Comparison of ENCODE assay signal across 16 cellular contexts in genomic region chr16:10590342-10590741, GRCh38. TPM values are rescaled to one million over a fixed set of nuclear protein-coding genes. Genes with fewer than 3 reads are reported as not detected.
"Had no signal": no experiment of that assay in that cellular context is flagged by ENCODE, and none has a peak within 500 bp of the region (broad histone marks: within the 10 kb centered on the region; RNA-seq: fewer than 3 reads in every experiment).

No MANE protein-coding gene starts in this region.

- H3K36me3 ChIP-seq: neutrophil, pancreas, right atrium auricular region, tibial artery had no signal

- ATAC-seq: natural killer cell; pancreas; sciatic nerve; stimulated activated effector memory CD8-positive, alpha-beta T cell treated with anti-CD3 and anti-CD28 coated beads, Interleukin-12 subunit alpha, Interleukin-12 subunit beta, amount 100 ng/mL, for 72 hours; stimulated activated naive CD8-positive, alpha-beta T cell treated with anti-CD3 and anti-CD28 coated beads, Interleukin-15, Interleukin-2, amounts not matched to agents 100 U/mL and 50 U/mL, for 24 hours had no signal

- H3K9me3 Mint-ChIP-seq: natural killer cell; stimulated activated effector memory CD8-positive, alpha-beta T cell treated with anti-CD3 and anti-CD28 coated beads, Interleukin-12 subunit alpha, Interleukin-12 subunit beta, amount 100 ng/mL, for 72 hours; type B pancreatic cell had no signal

- H3K36me3 Mint-ChIP-seq: natural killer cell; stimulated activated effector memory CD8-positive, alpha-beta T cell treated with anti-CD3 and anti-CD28 coated beads, Interleukin-12 subunit alpha, Interleukin-12 subunit beta, amount 100 ng/mL, for 72 hours; type B pancreatic cell had no signal

- H3K9me3 ChIP-seq: neutrophil, pancreas, right atrium auricular region, testis, tibial artery had no signal

- H3K27ac ChIP-seq: dorsolateral prefrontal cortex, neutrophil, pancreas, right atrium auricular region, testis, tibial artery had no signal

- H3K4me3 Mint-ChIP-seq: natural killer cell; stimulated activated effector memory CD8-positive, alpha-beta T cell treated with anti-CD3 and anti-CD28 coated beads, Interleukin-12 subunit alpha, Interleukin-12 subunit beta, amount 100 ng/mL, for 72 hours; type B pancreatic cell had no signal

- H3K27ac Mint-ChIP-seq: natural killer cell; stimulated activated effector memory CD8-positive, alpha-beta T cell treated with anti-CD3 and anti-CD28 coated beads, Interleukin-12 subunit alpha, Interleukin-12 subunit beta, amount 100 ng/mL, for 72 hours; type B pancreatic cell had no signal

- H3K4me1 ChIP-seq: pancreas, right atrium auricular region, testis, tibial artery had no signal

- H3K4me3 ChIP-seq: dorsolateral prefrontal cortex, pancreas, right atrium auricular region, testis, tibial artery had no signal

- DNase-seq: dorsolateral prefrontal cortex; effector CD4-positive, alpha-beta T cell; hypothalamus; natural killer cell; pancreas; stimulated activated CD4-positive, alpha-beta T cell treated with anti-CD3 and anti-CD28 coated beads, Interleukin-2, amount 100 ng/mL, for 24 hours; stimulated activated CD4-positive, alpha-beta T cell treated with anti-CD3 and anti-CD28 coated beads, Interleukin-4, amount 100 ng/mL, for 24 hours; stimulated activated naive CD8-positive, alpha-beta T cell treated with anti-CD3 and anti-CD28 coated beads, Interleukin-15, Interleukin-2, amounts not matched to agents 100 U/mL and 50 U/mL, for 24 hours; substantia nigra; testis; tibial artery had no signal

- H3K4me1 Mint-ChIP-seq: natural killer cell; stimulated activated effector memory CD8-positive, alpha-beta T cell treated with anti-CD3 and anti-CD28 coated beads, Interleukin-12 subunit alpha, Interleukin-12 subunit beta, amount 100 ng/mL, for 72 hours had no signal

- H3K27me3 ChIP-seq: pancreas, right atrium auricular region, testis had no signal

RNA-seq across cellular contexts. Expression of gene EMP2, which starts 9.9 kb away (rescaled TPM):
- total RNA-seq: natural killer cell had no signal
